Comparison of ENCODE assay signal across 8 cellular contexts in the genomic region with DNA sequence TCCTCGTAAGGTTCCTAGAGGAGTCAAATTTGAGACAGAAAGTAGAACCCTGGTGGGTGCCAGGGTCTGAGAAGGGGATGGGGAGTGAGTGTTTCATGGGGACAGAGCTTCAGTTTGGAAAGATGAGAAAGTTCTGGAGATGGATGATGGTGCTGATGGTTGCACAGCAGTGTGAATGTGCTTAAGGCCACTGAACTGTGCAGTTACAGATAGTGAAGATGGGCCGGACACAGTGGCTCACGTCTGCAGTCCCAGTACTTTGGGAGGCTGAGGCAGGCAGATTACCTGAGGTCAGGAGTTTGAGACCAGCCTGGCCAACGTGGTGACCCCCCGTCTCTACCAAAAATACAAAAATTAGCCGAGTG. TPM values are rescaled to one million over a fixed set of nuclear protein-coding genes. Genes with fewer than 3 reads are reported as not detected.
DNase-seq lines count a peak whose midpoint lies in the region; ATAC-seq and TF ChIP-seq lines count a peak whose summit lies in the region.

No MANE protein-coding gene starts in this region.

- no peaks in the 10 kb centered on the region for H3K27me3 Mint-ChIP-seq in activated T-cell treated with anti-CD3 and anti-CD28 coated beads, Interleukin-2, amount 50 U/mL, for 4 hours (ENCODE audit: low read depth)

- H3K27ac ChIP-seq in SU-DHL-6 (ENCODE audit: low read depth, low read length) = peak overlapping the region; percentile 72

- TF ChIP-seq CTCF in SU-DHL-6 (IDR thresholded peaks at IDR 0.05; ENCODE audit: insufficient read depth, low read length, poor library complexity, severe bottlenecking) (no peak), fibroblast of mammary gland (conservative IDR thresholded peaks at IDR 0.05; ENCODE audit: control insufficient read depth, insufficient read depth, low read depth, low read length) (no peak)

- no peaks in the 10 kb centered on the region for H3K27me3 ChIP-seq in SU-DHL-6 (ENCODE audit: low read length)

- peaks cover 49% of the 10 kb centered on the region for H3K79me2 ChIP-seq in SU-DHL-6 (ENCODE audit: insufficient read depth, low read length)

- peaks cover 10% of the 10 kb centered on the region for H3K4me1 Mint-ChIP-seq in activated T-cell treated with anti-CD3 and anti-CD28 coated beads, Interleukin-2, amount 50 U/mL, for 4 hours (ENCODE audit: low read depth)
- H3K4me1 Mint-ChIP-seq in stimulated activated effector memory CD8-positive, alpha-beta T cell treated with anti-CD3 and anti-CD28 coated beads, Interleukin-12 subunit alpha, Interleukin-12 subunit beta, amount 100 ng/mL, for 72 hours = peaks cover 8% of the 10 kb centered on the region

- H3K9me3 Mint-ChIP-seq in activated T-cell treated with anti-CD3 and anti-CD28 coated beads, Interleukin-2, amount 50 U/mL, for 4 hours = no peaks in the 10 kb centered on the region
- H3K9me3 Mint-ChIP-seq in stimulated activated effector memory CD8-positive, alpha-beta T cell treated with anti-CD3 and anti-CD28 coated beads, Interleukin-12 subunit alpha, Interleukin-12 subunit beta, amount 100 ng/mL, for 72 hours = no peaks in the 10 kb centered on the region

- H4K20me1 ChIP-seq in SU-DHL-6 (ENCODE audit: low read depth, low read length) = no peaks in the 10 kb centered on the region

- peak overlapping the region; percentile 98 for H3K9ac ChIP-seq in SU-DHL-6 (ENCODE audit: low read length)

- DNase-seq in activated T-cell treated with anti-CD3 and anti-CD28 coated beads, Interleukin-2, amount 50 U/mL, for 4 hours = no peak
- DNase-seq in activated T-cell treated with anti-CD3 and anti-CD28 coated beads for 4 hours (no peak), fibroblast of mammary gland (ENCODE audit: low read depth) (no peak), head of caudate nucleus (no peak)
- DNase-seq in stimulated activated effector memory CD8-positive, alpha-beta T cell treated with anti-CD3 and anti-CD28 coated beads, Interleukin-12 subunit alpha, Interleukin-12 subunit beta, amount 100 ng/mL, for 72 hours (ENCODE audit: low spot score in 2 of 2) = no peak

- peak overlapping the region; percentile 74 for H3K4me2 ChIP-seq in SU-DHL-6 (ENCODE audit: low read depth, low read length, poor library complexity, severe bottlenecking)

- no peaks in the 10 kb centered on the region for H3K36me3 ChIP-seq in SU-DHL-6 (ENCODE audit: low read length)

- no peak for ATAC-seq in activated T-cell treated with anti-CD3 and anti-CD28 coated beads, Interleukin-2, amount 50 U/mL, for 4 hours
- no peak for ATAC-seq in stimulated activated effector memory CD8-positive, alpha-beta T cell treated with anti-CD3 and anti-CD28 coated beads, Interleukin-12 subunit alpha, Interleukin-12 subunit beta, amount 100 ng/mL, for 72 hours
- ATAC-seq in HG02885 (IDR thresholded peaks at IDR 0.05; ENCODE audit: poor library complexity, unreplicated experiment) (no peak), GM21390 (IDR thresholded peaks at IDR 0.05; ENCODE audit: unreplicated experiment) (no peak)

- H3K9me2 ChIP-seq in SU-DHL-6 (replicated peaks; ENCODE audit: insufficient read depth, low read length) = no peaks in the 10 kb centered on the region

- H3K4me3 ChIP-seq in SU-DHL-6 (ENCODE audit: insufficient read depth, low read length, poor library complexity, severe bottlenecking) = peak overlapping the region; percentile 95
- H3K4me3 ChIP-seq in fibroblast of mammary gland (ENCODE audit: control insufficient read depth, low read depth, low read length) = peak overlapping the region; percentile 83

- no peaks in the 10 kb centered on the region for H3K9me3 ChIP-seq in SU-DHL-6 (ENCODE audit: insufficient read depth, low read length)

- peak overlapping the region; percentile 88 for H3K27ac Mint-ChIP-seq in stimulated activated effector memory CD8-positive, alpha-beta T cell treated with anti-CD3 and anti-CD28 coated beads, Interleukin-12 subunit alpha, Interleukin-12 subunit beta, amount 100 ng/mL, for 72 hours

- H3K36me3 Mint-ChIP-seq in activated T-cell treated with anti-CD3 and anti-CD28 coated beads, Interleukin-2, amount 50 U/mL, for 4 hours (ENCODE audit: insufficient read depth) = no peaks in the 10 kb centered on the region
- peaks cover 34% of the 10 kb centered on the region for H3K36me3 Mint-ChIP-seq in stimulated activated effector memory CD8-positive, alpha-beta T cell treated with anti-CD3 and anti-CD28 coated beads, Interleukin-12 subunit alpha, Interleukin-12 subunit beta, amount 100 ng/mL, for 72 hours

- no peaks in the 10 kb centered on the region for H3F3A ChIP-seq in SU-DHL-6 (ENCODE audit: insufficient read depth)

- intact Hi-C loops in head of caudate nucleus (cut with DNase I) = no loop called here

- H3K4me3 Mint-ChIP-seq in activated T-cell treated with anti-CD3 and anti-CD28 coated beads, Interleukin-2, amount 50 U/mL, for 4 hours = peak overlapping the region; percentile 83
- peak overlapping the region; percentile 81 for H3K4me3 Mint-ChIP-seq in stimulated activated effector memory CD8-positive, alpha-beta T cell treated with anti-CD3 and anti-CD28 coated beads, Interleukin-12 subunit alpha, Interleukin-12 subunit beta, amount 100 ng/mL, for 72 hours

- H2AFZ ChIP-seq in SU-DHL-6 (ENCODE audit: low read depth, low read length, severe bottlenecking) = no peak overlapping the region

RNA-seq across cellular contexts. Expression of a gene that starts 0.9 kb away (rescaled TPM):
- total RNA-seq in activated T-cell treated with anti-CD3 and anti-CD28 coated beads, Interleukin-2, amount 50 U/mL, for 4 hours = 10 to 100 TPM in 1 of 3 donors, 1 to 10 TPM in 2; 7.0 to 12.8 (median 7.6) TPM

RNA-seq across cellular contexts. Expression of a gene that starts 42.7 kb away (rescaled TPM):
- under 1 TPM; 0.58 to 0.96 (median 0.92) TPM for total RNA-seq in activated T-cell treated with anti-CD3 and anti-CD28 coated beads, Interleukin-2, amount 50 U/mL, for 4 hours
